Comparison of ENCODE assay signal across 8 cellular contexts in genomic region chr14:81474156-81474492, GRCh38.
DNase-seq lines count a peak whose midpoint lies in the region; ATAC-seq lines count a peak whose summit lies in the region.

No MANE protein-coding gene starts in this region.

- no peak for DNase-seq in activated naive CD4-positive, alpha-beta T cell treated with anti-CD3 and anti-CD28 coated beads, Interleukin-2, amount 10 ng/mL, durations not matched to agents 7 days and 5 days
- no peak for DNase-seq in activated naive CD4-positive, alpha-beta T cell (lab: John Stamatoyannopoulos, UW)
- DNase-seq in T-helper 2 cell treated with Interferon-gamma antibody and Interleukin-4, amounts not matched to agents 5 μg/mL and 100 μg/mL, for 36 hours (ENCODE audit: low spot score) = no peak
- DNase-seq in amygdala (lab: John Stamatoyannopoulos, UW) = no peak
- DNase-seq in activated effector memory CD4-positive, alpha-beta T cell treated with anti-CD3 and anti-CD28 coated beads, Interleukin-2, amount 50 U/mL, for 16 hours = no peak
- DNase-seq in NCI-H748 (lab: John Stamatoyannopoulos, UW; ENCODE audit: unreplicated experiment) = no peak
- DNase-seq in NCI-H1417 treated with DMSO at 0.1 percent for 48 hours (lab: John Stamatoyannopoulos, UW) = no peak

- H3K27ac Mint-ChIP-seq in activated naive CD4-positive, alpha-beta T cell treated with anti-CD3 and anti-CD28 coated beads, Interleukin-2, amount 10 ng/mL, durations not matched to agents 7 days and 5 days = peak overlapping the region; percentile 97
- H3K27ac Mint-ChIP-seq in T-helper 2 cell treated with Interferon-gamma antibody and Interleukin-4, amounts not matched to agents 5 μg/mL and 100 μg/mL, for 36 hours = peak overlapping the region; percentile 86

- peak overlapping the region; percentile 43 for H3K4me3 Mint-ChIP-seq in activated naive CD4-positive, alpha-beta T cell treated with anti-CD3 and anti-CD28 coated beads, Interleukin-2, amount 10 ng/mL, durations not matched to agents 7 days and 5 days
- peak overlapping the region; percentile 70 for H3K4me3 Mint-ChIP-seq in T-helper 2 cell treated with Interferon-gamma antibody and Interleukin-4, amounts not matched to agents 5 μg/mL and 100 μg/mL, for 36 hours

- CTCF ChIA-PET in activated naive CD4-positive, alpha-beta T cell treated with anti-CD3 and anti-CD28 coated beads, Interleukin-2, amount 10 ng/mL, durations not matched to agents 7 days and 5 days (lab: Charles Lee) = no interaction called here

- peaks cover 5% of the 10 kb centered on the region for H3K9me3 Mint-ChIP-seq in activated naive CD4-positive, alpha-beta T cell treated with anti-CD3 and anti-CD28 coated beads, Interleukin-2, amount 10 ng/mL, durations not matched to agents 7 days and 5 days
- H3K9me3 Mint-ChIP-seq in T-helper 2 cell treated with Interferon-gamma antibody and Interleukin-4, amounts not matched to agents 5 μg/mL and 100 μg/mL, for 36 hours = no peaks in the 10 kb centered on the region

- peaks cover 56% of the 10 kb centered on the region for H3K36me3 Mint-ChIP-seq in activated naive CD4-positive, alpha-beta T cell treated with anti-CD3 and anti-CD28 coated beads, Interleukin-2, amount 10 ng/mL, durations not matched to agents 7 days and 5 days
- H3K36me3 Mint-ChIP-seq in T-helper 2 cell treated with Interferon-gamma antibody and Interleukin-4, amounts not matched to agents 5 μg/mL and 100 μg/mL, for 36 hours (ENCODE audit: low read depth) = peaks cover 59% of the 10 kb centered on the region

- ATAC-seq in HG02973 (IDR thresholded peaks at IDR 0.05; ENCODE audit: unreplicated experiment) = peak; percentile 58

- H3K4me1 Mint-ChIP-seq in activated naive CD4-positive, alpha-beta T cell treated with anti-CD3 and anti-CD28 coated beads, Interleukin-2, amount 10 ng/mL, durations not matched to agents 7 days and 5 days = peaks cover 69% of the 10 kb centered on the region
- peaks cover 50% of the 10 kb centered on the region for H3K4me1 Mint-ChIP-seq in T-helper 2 cell treated with Interferon-gamma antibody and Interleukin-4, amounts not matched to agents 5 μg/mL and 100 μg/mL, for 36 hours (ENCODE audit: low read depth)

- no peaks in the 10 kb centered on the region for H3K27me3 Mint-ChIP-seq in activated naive CD4-positive, alpha-beta T cell treated with anti-CD3 and anti-CD28 coated beads, Interleukin-2, amount 10 ng/mL, durations not matched to agents 7 days and 5 days
- H3K27me3 Mint-ChIP-seq in T-helper 2 cell treated with Interferon-gamma antibody and Interleukin-4, amounts not matched to agents 5 μg/mL and 100 μg/mL, for 36 hours (ENCODE audit: low read depth) = no peaks in the 10 kb centered on the region
